1 cellular context compared by ENCODE assay signal in the genomic region with DNA sequence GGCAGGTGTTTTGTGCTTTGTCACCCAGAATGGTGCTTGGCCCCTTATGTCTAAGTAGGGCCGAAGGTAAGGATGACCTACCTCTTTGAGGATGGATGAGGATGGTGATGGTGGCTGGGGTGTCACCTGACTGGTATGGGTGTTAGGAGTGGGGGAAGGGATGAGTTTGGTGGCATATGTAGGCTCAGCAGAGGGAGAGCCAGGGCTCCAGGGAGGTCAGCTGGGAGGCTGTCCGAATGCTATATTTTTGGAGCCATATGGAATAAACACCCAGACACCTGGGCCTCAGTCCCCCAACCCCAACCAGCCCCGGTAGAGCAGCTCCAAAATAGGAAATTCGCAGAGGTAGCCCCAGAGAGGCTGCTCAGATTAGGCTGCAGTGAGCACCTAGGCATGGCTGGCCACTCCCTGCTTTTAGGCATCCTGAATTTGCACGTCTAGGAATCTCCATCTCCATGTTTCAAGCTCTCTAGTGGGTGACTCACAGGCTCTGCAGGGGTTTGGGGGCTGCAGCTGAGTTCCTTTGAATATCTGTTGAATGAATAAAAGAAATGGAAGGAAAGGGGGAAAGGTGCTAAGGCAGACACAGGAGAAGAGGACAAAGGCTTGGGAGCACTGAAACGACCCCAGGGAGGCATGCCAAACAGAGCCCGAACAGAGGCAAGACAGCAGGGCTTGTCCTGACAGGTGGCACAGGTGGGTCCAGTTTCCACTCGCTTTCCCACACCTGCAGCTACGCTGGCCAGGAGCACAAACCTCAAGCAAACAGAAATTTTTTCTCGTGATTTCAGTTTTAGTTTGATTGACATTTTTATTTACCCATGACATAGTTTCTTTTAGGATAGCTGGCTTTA.
TF ChIP-seq lines count a peak whose summit lies in the region.

No MANE protein-coding gene starts in this region.

TF ChIP-seq in H1, 55 proteins besides CTCF, POLR2A, EP300 and RAD21 (continued from another document):
- no peak for TF ChIP-seq E2F6 (IDR thresholded peaks at IDR 0.05)
- TF ChIP-seq, protein P1, sequence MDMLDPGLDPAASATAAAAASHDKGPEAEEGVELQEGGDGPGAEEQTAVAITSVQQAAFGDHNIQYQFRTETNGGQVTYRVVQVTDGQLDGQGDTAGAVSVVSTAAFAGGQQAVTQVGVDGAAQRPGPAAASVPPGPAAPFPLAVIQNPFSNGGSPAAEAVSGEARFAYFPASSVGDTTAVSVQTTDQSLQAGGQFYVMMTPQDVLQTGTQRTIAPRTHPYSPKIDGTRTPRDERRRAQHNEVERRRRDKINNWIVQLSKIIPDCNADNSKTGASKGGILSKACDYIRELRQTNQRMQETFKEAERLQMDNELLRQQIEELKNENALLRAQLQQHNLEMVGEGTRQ (IDR thresholded peaks at IDR 0.05; ENCODE audit: low read length) = no peak
- TF ChIP-seq FOSL1 (IDR thresholded peaks at IDR 0.05; ENCODE audit: insufficient read depth, low read depth, low read length) = no peak
- TF ChIP-seq KDM1A (IDR thresholded peaks at IDR 0.05; ENCODE audit: borderline replicate concordance, low read length) = no peak
- no peak for TF ChIP-seq CREB1 (IDR thresholded peaks at IDR 0.05)
- no peak for TF ChIP-seq MAFK (IDR thresholded peaks at IDR 0.05; ENCODE audit: low read depth, low read length)
- no peak for TF ChIP-seq NRF1 (IDR thresholded peaks at IDR 0.05; ENCODE audit: low read depth, low read length)
- TF ChIP-seq RXRA (IDR thresholded peaks at IDR 0.05; ENCODE audit: insufficient read depth, low read depth, low read length) = no peak
- no peak for TF ChIP-seq CTBP2 (IDR thresholded peaks at IDR 0.05; ENCODE audit: borderline replicate concordance, insufficient read depth, insufficient read length, low read length)
- no peak for TF ChIP-seq SRF (IDR thresholded peaks at IDR 0.05; ENCODE audit: low read depth, low read length)
